In genomic region chrX:16934212-16934611, GRCh38 we compare ENCODE assay signal across 17 cellular contexts.
"Had no signal": no experiment of that assay in that cellular context is flagged by ENCODE, and none has a peak within 500 bp of the region (broad histone marks: within the 10 kb centered on the region; RNA-seq: fewer than 3 reads in every experiment).

No MANE protein-coding gene starts in this region.

- H3K4me3 Mint-ChIP-seq: naive thymus-derived CD4-positive, alpha-beta T cell; nephron progenitor cell; stimulated activated memory B cell treated with anti-CD40 and anti-IgM and Interleukin-4, amounts not matched to agents 10 μg/mL and 1 μg/mL and 100 μg/mL, for 72 hours; type B pancreatic cell had no signal

- H3K27ac Mint-ChIP-seq: naive thymus-derived CD4-positive, alpha-beta T cell; nephron progenitor cell; stimulated activated memory B cell treated with anti-CD40 and anti-IgM and Interleukin-4, amounts not matched to agents 10 μg/mL and 1 μg/mL and 100 μg/mL, for 72 hours; type B pancreatic cell had no signal

- H3K4me1 Mint-ChIP-seq: naive thymus-derived CD4-positive, alpha-beta T cell; stimulated activated memory B cell treated with anti-CD40 and anti-IgM and Interleukin-4, amounts not matched to agents 10 μg/mL and 1 μg/mL and 100 μg/mL, for 72 hours had no signal

- H3K36me3 Mint-ChIP-seq: type B pancreatic cell had no signal

- DNase-seq: dermis blood vessel endothelial cell; foreskin fibroblast; gastrocnemius medialis; head of caudate nucleus; left ventricle myocardium superior; lower lobe of right lung; naive thymus-derived CD4-positive, alpha-beta T cell; nephron progenitor cell; nucleus accumbens; stimulated activated CD4-positive, alpha-beta T cell treated with anti-CD3 and anti-CD28 coated beads, Interleukin-4, amount 100 ng/mL, for 4 hours; stimulated activated naive CD8-positive, alpha-beta T cell treated with anti-CD3 and anti-CD28 coated beads, Interleukin-15, Interleukin-2, amounts not matched to agents 100 U/mL and 50 U/mL, for 24 hours; substantia nigra; testis; tibial artery had no signal

- ATAC-seq: gastrocnemius medialis; left ventricle myocardium superior; lower lobe of right lung; naive thymus-derived CD4-positive, alpha-beta T cell; sciatic nerve; stimulated activated memory B cell treated with anti-CD40 and anti-IgM and Interleukin-4, amounts not matched to agents 10 μg/mL and 1 μg/mL and 100 μg/mL, for 72 hours; stimulated activated naive CD8-positive, alpha-beta T cell treated with anti-CD3 and anti-CD28 coated beads, Interleukin-15, Interleukin-2, amounts not matched to agents 100 U/mL and 50 U/mL, for 24 hours had no signal

- H3K9me3 Mint-ChIP-seq: stimulated activated memory B cell treated with anti-CD40 and anti-IgM and Interleukin-4, amounts not matched to agents 10 μg/mL and 1 μg/mL and 100 μg/mL, for 72 hours had no signal
